ENCODE assay signal across 9 cellular contexts in the genomic region with DNA sequence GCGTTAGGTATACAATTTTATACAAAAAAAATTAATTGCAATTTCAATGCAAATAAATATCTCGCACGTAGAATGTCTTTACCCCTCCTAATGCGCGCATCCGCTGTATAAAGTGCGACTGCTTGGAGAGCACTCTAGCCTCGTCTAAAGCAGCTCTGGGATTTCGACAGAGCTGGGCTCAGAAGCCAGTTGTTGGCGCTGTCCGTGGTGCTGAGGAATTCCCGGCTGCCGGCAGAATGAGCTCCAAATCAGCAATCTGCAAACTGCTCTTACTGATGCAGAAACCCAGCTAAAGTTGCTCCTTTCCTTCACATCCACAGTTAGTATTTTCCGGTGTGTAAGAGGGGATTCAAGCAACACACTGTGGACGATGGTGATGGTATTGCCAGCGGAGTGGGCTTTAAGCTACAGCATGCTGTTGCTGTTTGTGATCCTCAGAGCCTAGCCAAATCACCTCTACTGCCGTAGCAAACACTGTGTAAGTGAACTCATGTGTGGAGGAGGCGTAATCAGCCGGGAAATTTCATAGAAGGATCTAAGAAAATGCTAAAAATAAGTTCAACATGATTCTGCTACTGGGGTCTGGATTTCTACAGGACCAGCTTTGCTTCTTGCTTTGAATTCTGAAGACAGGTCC. TPM values are rescaled to one million over a fixed set of nuclear protein-coding genes. Genes with fewer than 3 reads are reported as not detected.
DNase-seq lines count a peak whose midpoint lies in the region; ATAC-seq, FAIRE-seq and TF ChIP-seq lines count a peak whose summit lies in the region.
"Had no signal": no experiment of that assay in that cellular context is flagged by ENCODE, and none has a peak within 500 bp of the region (broad histone marks: within the 10 kb centered on the region; RNA-seq: fewer than 3 reads in every experiment).

VWC2L (plus strand) TSS at position 137 of the 637 bp plus-strand sequence. CDS start 3,140 bp downstream, outside the sequence.

- TF ChIP-seq EP300 in suprapubic skin (IDR thresholded peaks at IDR 0.05), result no peak

- H3K27me3 Mint-ChIP-seq in activated CD8-positive, alpha-beta T cell treated with anti-CD3 and anti-CD28 coated beads, Interleukin-2, amount 10 ng/mL, durations not matched to agents 7 days and 5 days (ENCODE audit: low read depth), result no peaks in the 10 kb centered on the region
- H3K27me3 Mint-ChIP-seq in natural killer cell (ENCODE audit: low read depth in 2 of 2), result no peaks in the 10 kb centered on the region

- H3K4me1 Mint-ChIP-seq in activated CD8-positive, alpha-beta T cell treated with anti-CD3 and anti-CD28 coated beads, Interleukin-2, amount 10 ng/mL, durations not matched to agents 7 days and 5 days (ENCODE audit: low read depth), result no peaks in the 10 kb centered on the region
- H3K4me1 Mint-ChIP-seq in natural killer cell, result no peaks in the 10 kb centered on the region
- H3K4me1 Mint-ChIP-seq: naive thymus-derived CD8-positive, alpha-beta T cell had no signal

- no peaks in the 10 kb centered on the region for H3K9me3 Mint-ChIP-seq in activated CD8-positive, alpha-beta T cell treated with anti-CD3 and anti-CD28 coated beads, Interleukin-2, amount 10 ng/mL, durations not matched to agents 7 days and 5 days (ENCODE audit: insufficient read depth)
- no peaks in the 10 kb centered on the region for H3K9me3 Mint-ChIP-seq in natural killer cell

- H3K27ac ChIP-seq in pancreas (no peak within 1 kb of the TSS), suprapubic skin (no peak within 1 kb of the TSS)

- H3K4me3 Mint-ChIP-seq in activated CD8-positive, alpha-beta T cell treated with anti-CD3 and anti-CD28 coated beads, Interleukin-2, amount 10 ng/mL, durations not matched to agents 7 days and 5 days, result no peak within 1 kb of the TSS
- H3K4me3 Mint-ChIP-seq in natural killer cell, result no peak within 1 kb of the TSS
- H3K4me3 Mint-ChIP-seq: naive thymus-derived CD8-positive, alpha-beta T cell had no signal

- H3K27ac Mint-ChIP-seq in activated CD8-positive, alpha-beta T cell treated with anti-CD3 and anti-CD28 coated beads, Interleukin-2, amount 10 ng/mL, durations not matched to agents 7 days and 5 days, result no peak within 1 kb of the TSS
- H3K27ac Mint-ChIP-seq in natural killer cell, result no peak within 1 kb of the TSS
- H3K27ac Mint-ChIP-seq: naive thymus-derived CD8-positive, alpha-beta T cell had no signal

- no peaks in the 10 kb centered on the region for H3K9me3 ChIP-seq in pancreas
- no peaks in the 10 kb centered on the region for H3K9me3 ChIP-seq in suprapubic skin

- peak; percentile 60 for ATAC-seq in activated CD8-positive, alpha-beta T cell treated with anti-CD3 and anti-CD28 coated beads, Interleukin-2, amount 10 ng/mL, durations not matched to agents 7 days and 5 days
- ATAC-seq in pancreas (peak; percentile 40 to 94 (median 86)), natural killer cell (no peak)
- ATAC-seq: naive thymus-derived CD8-positive, alpha-beta T cell had no signal

- intact Hi-C loops in pancreas (cut with DNase I), result no loop called here
- intact Hi-C loops in natural killer cell (cut with micrococcal nuclease), result no loop called here

- H3K36me3 Mint-ChIP-seq in activated CD8-positive, alpha-beta T cell treated with anti-CD3 and anti-CD28 coated beads, Interleukin-2, amount 10 ng/mL, durations not matched to agents 7 days and 5 days (ENCODE audit: low read depth), result no peaks in the 10 kb centered on the region
- no peaks in the 10 kb centered on the region for H3K36me3 Mint-ChIP-seq in natural killer cell

- TF ChIP-seq POLR2A in suprapubic skin (IDR thresholded peaks at IDR 0.05), result no peak

- TF ChIP-seq CTCF in pancreas (IDR thresholded peaks at IDR 0.05), result no peak
- no peak for TF ChIP-seq CTCF in natural killer cell (IDR thresholded peaks at IDR 0.05)
- no peak for TF ChIP-seq CTCF in suprapubic skin (IDR thresholded peaks at IDR 0.05)

- H3K27me3 ChIP-seq in pancreas (no peaks in the 10 kb centered on the region), suprapubic skin (no peaks in the 10 kb centered on the region)

- WGBS in pancreas, 2 donors, result 10% methylated on average over 19 of the region's 19 CpGs
- WGBS in suprapubic skin, result 21% methylated on average over 14 of the region's 19 CpGs

- H3K4me1 ChIP-seq in pancreas (no peaks in the 10 kb centered on the region), suprapubic skin (no peaks in the 10 kb centered on the region)

- FAIRE-seq in frontal cortex (lab: Jason Lieb, UNC), result no peak
- no peak for FAIRE-seq in pancreas (lab: Jason Lieb, UNC)

- DNase-seq in DMS53 treated with DMSO at 0.1 percent for 48 hours (lab: John Stamatoyannopoulos, UW; ENCODE audit: unreplicated experiment) (peak; percentile 54), HCEC 1CT (peak; percentile 85), NCI-H2227 (lab: John Stamatoyannopoulos, UW; ENCODE audit: unreplicated experiment) (peak; percentile 47), frontal cortex (ENCODE audit: low spot score in 2 of 2) (peak; percentile 15 to 31), pancreas (peak; percentile 21 to 78 (median 64)), natural killer cell (no peak), suprapubic skin (ENCODE audit: low spot score in 2 of 2) (no peak)
- DNase-seq in activated CD8-positive, alpha-beta T cell treated with anti-CD3 and anti-CD28 coated beads, Interleukin-2, amount 10 ng/mL, durations not matched to agents 7 days and 5 days, result peak; percentile 54

- H3K36me3 ChIP-seq in pancreas (no peaks in the 10 kb centered on the region), suprapubic skin (no peaks in the 10 kb centered on the region)

- no peak within 1 kb of the TSS for H3K4me3 ChIP-seq in pancreas
- H3K4me3 ChIP-seq in suprapubic skin, result no peak within 1 kb of the TSS

- CTCF ChIA-PET in activated CD8-positive, alpha-beta T cell treated with anti-CD3 and anti-CD28 coated beads, Interleukin-2, amount 10 ng/mL, durations not matched to agents 7 days and 5 days (lab: Charles Lee), result no interaction called here

- POLR2A ChIA-PET in activated CD8-positive, alpha-beta T cell treated with anti-CD3 and anti-CD28 coated beads, Interleukin-2, amount 10 ng/mL, durations not matched to agents 7 days and 5 days (lab: Charles Lee), result no interaction called here

RNA-seq across cellular contexts. Expression of gene VWC2L, which starts in this region (rescaled TPM):
- not detected for total RNA-seq in activated CD8-positive, alpha-beta T cell treated with anti-CD3 and anti-CD28 coated beads, Interleukin-2, amount 10 ng/mL, durations not matched to agents 7 days and 5 days
- total RNA-seq in frontal cortex (4.1 TPM), pancreas (under 1 TPM in 3 of 6 donors, not detected in 3; 0.08 to 0.09 (median 0.09) TPM), natural killer cell (not detected), suprapubic skin (not detected)
- polyA plus RNA-seq in pancreas, result under 1 TPM in 1 of 2 donors, not detected in 1; 0.12 TPM
- total RNA-seq: naive thymus-derived CD8-positive, alpha-beta T cell had no signal
- polyA plus RNA-seq: naive thymus-derived CD8-positive, alpha-beta T cell had no signal

Comparison
In these comparisons a context has a peak if more than half of its experiments do, and no peak if none do; other contexts are left out.
1. Peak in DNase-seq and ATAC-seq in activated CD8-positive, alpha-beta T cell treated with anti-CD3 and anti-CD28 coated beads, Interleukin-2, amount 10 ng/mL, durations not matched to agents 7 days and 5 days; RNA of the gene not detected or under 1 TPM.
2. Peak in DNase-seq and ATAC-seq in pancreas; RNA of the gene not detected or under 1 TPM.
3. DNase-seq: peak in DMS53 treated with DMSO at 0.1 percent for 48 hours (single experiment), HCEC 1CT (single experiment), NCI-H2227 (single experiment) and frontal cortex (2 of 2); none in natural killer cell (single experiment) and suprapubic skin (0 of 2).